8 cellular contexts compared by ENCODE assay signal in the genomic region with DNA sequence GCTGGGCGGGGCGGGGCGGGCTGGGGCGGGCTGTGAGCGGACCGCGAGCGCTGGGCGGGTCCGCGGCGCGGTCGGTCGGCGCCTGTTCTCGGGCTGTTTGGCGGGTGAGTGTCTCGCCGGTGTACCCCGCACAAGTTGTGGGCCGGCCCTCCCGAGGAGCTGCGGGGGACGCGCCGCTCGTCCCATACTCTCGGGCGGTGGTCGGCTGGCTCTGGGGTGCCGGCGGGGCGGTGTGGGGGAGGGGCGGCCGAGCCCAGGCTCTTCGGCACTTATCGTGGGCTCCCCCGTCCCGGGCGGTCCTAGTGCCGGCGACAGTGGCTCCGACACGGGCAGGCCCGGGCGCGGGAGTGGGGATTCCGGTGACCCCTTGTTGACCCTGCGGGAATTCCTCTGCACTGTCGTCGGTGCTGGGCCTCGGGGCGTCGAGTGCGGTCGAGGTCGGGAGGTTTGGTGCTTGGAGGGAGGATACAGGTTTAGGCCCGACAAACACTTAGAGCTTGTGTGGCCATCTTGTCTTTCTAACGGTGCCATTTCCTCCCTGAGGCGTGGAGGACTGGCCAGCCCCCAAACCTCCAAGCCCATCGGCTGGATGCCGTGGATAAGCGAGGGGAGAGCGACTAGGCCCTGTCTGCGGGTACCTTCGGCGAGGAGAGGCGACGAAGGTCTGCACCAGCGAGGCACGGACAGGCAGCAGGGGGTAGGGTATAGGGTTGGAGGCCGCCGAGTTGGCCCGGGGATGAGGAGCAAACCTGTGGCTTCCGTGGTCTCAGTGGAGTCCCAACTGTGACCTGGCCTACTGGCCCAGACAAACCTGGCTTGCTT. TPM values are rescaled to one million over a fixed set of nuclear protein-coding genes. Genes with fewer than 3 reads are reported as not detected.
DNase-seq lines count a peak whose midpoint lies in the region; ATAC-seq, FAIRE-seq and TF ChIP-seq lines count a peak whose summit lies in the region.

A gene (plus strand): TSS at position 47 of the 822 bp plus-strand sequence. CDS start 8,308 bp downstream, outside the sequence.

- WGBS in small intestine, 3 donors, result 0% methylated on average over 62 to 76 of the region's 76 CpGs

- peak within 1 kb of the TSS; percentile 99 for H3K9ac ChIP-seq in iPS-18a (ENCODE audit: low read length)

- H3K36me3 ChIP-seq in iPS-18a (ENCODE audit: control insufficient read depth, low read depth, low read length), result peaks cover 6% of the 10 kb centered on the region
- H3K36me3 ChIP-seq in small intestine (ENCODE audit: control insufficient read depth in 2 of 2, insufficient read depth in 2 of 2, low read length in 2 of 2), result no peaks in the 10 kb centered on the region

- H3K27me3 ChIP-seq in iPS-18a (ENCODE audit: control insufficient read depth, insufficient read depth, low read length) (no peaks in the 10 kb centered on the region), small intestine (ENCODE audit: control insufficient read depth in 2 of 2, insufficient read depth in 2 of 2, low read length in 2 of 2) (no peaks in the 10 kb centered on the region)

- DNase-seq in Daoy (ENCODE audit: low read depth) (no peak), HT-29 (ENCODE audit: low spot score) (peak; percentile 61), SW480 (ENCODE audit: low spot score) (peak; percentile 43), astrocyte of the spinal cord (ENCODE audit: low read depth, low spot score) (peak; percentile 74), small intestine (no peak), epidermal melanocyte (ENCODE audit: insufficient read length, low spot score) (no peak)

- TF ChIP-seq CTCF in astrocyte of the spinal cord (IDR thresholded peaks at IDR 0.05; ENCODE audit: low read depth, low read length), result no peak

- no peak for FAIRE-seq in small intestine (lab: Jason Lieb, UNC)

- H3K4me1 ChIP-seq in iPS-18a (ENCODE audit: control insufficient read depth, low read depth, low read length), result peaks cover 24% of the 10 kb centered on the region
- peaks cover 5 to 21% of the 10 kb centered on the region in 2 donors for H3K4me1 ChIP-seq in small intestine (ENCODE audit: control insufficient read depth in 2 of 2, insufficient read depth in 1 of 2, low read depth in 1 of 2, low read length in 1 of 2)

- in situ Hi-C loops in astrocyte of the spinal cord (cut with HindIII; ENCODE audit: low sequenced_read_pairs), result no loop called here

- peak within 1 kb of the TSS; percentile 99 for H3K27ac ChIP-seq in iPS-18a (ENCODE audit: low read length)
- peak within 1 kb of the TSS; percentile 95 to 99 for H3K27ac ChIP-seq in small intestine (ENCODE audit: low read depth in 1 of 2, low read length in 1 of 2)

- H3K4me3 ChIP-seq in astrocyte of the spinal cord (ENCODE audit: low read depth, low read length) (peak within 1 kb of the TSS; percentile 90), iPS-18a (ENCODE audit: low read length) (peak within 1 kb of the TSS; percentile 92), small intestine (ENCODE audit: low read depth in 1 of 2, low read length in 2 of 2) (peak within 1 kb of the TSS; percentile 78 to 83)

- H3K9me3 ChIP-seq in iPS-18a (ENCODE audit: control insufficient read depth, low read depth, low read length), result no peaks in the 10 kb centered on the region
- no peaks in the 10 kb centered on the region for H3K9me3 ChIP-seq in small intestine (ENCODE audit: control insufficient read depth, low read depth)

- peak; percentile 38 for ATAC-seq in GM21381 (IDR thresholded peaks at IDR 0.05; ENCODE audit: unreplicated experiment)

RNA-seq across cellular contexts. Expression of the gene that starts here (rescaled TPM):
- total RNA-seq in Daoy (2014; rRNA removed; shearing (Covaris generic)), result 244 and 328 TPM in 2 replicates
- total RNA-seq in HT-29 (2014; rRNA removed; shearing (Covaris generic)), result 139 and 164 TPM in 2 replicates
- polyA plus RNA-seq in small intestine, result 100 to 1,000 TPM; 112 to 171 (median 125) TPM

Comparison
In these comparisons a context has a peak if more than half of its experiments do, and no peak if none do; other contexts are left out.
1. DNase-seq: peak in HT-29 (single experiment), SW480 (single experiment) and astrocyte of the spinal cord (single experiment); none in Daoy (single experiment), small intestine (single experiment) and epidermal melanocyte (single experiment).
2. Peak in every context shown above with its lines, with median percentiles within 50 percentile points of each other: H3K4me3 ChIP-seq.